ENCODE assay signal across 18 cellular contexts in genomic region chr10:11339013-11339412, GRCh38.
"Had no signal": no experiment of that assay in that cellular context is flagged by ENCODE, and none has a peak within 500 bp of the region (broad histone marks: within the 10 kb centered on the region; RNA-seq: fewer than 3 reads in every experiment).

No MANE protein-coding gene starts in this region.

- DNase-seq: activated CD4-positive, alpha-beta memory T cell treated with anti-CD3 and anti-CD28 coated beads for 36 hours; activated CD4-positive, alpha-beta T cell treated with anti-CD3 and anti-CD28 coated beads for 1 hour; aorta; erythroblast; islet precursor cell; mammary epithelial cell; occipital lobe; stimulated activated CD4-positive, alpha-beta T cell treated with anti-CD3 and anti-CD28 coated beads, Interleukin-15, amount 100 ng/mL, for 24 hours; stimulated activated CD4-positive, alpha-beta T cell treated with anti-CD3 and anti-CD28 coated beads, Interleukin-4, amount 100 ng/mL, for 1 hour; stimulated activated naive CD4-positive, alpha-beta T cell treated with Interleukin-2 at 50 U/mL for 16 hours; T-helper 1 cell; trophoblast cell had no signal

- H3K9me3 Mint-ChIP-seq: activated CD4-positive, alpha-beta memory T cell treated with anti-CD3 and anti-CD28 coated beads for 36 hours; activated T-helper 1 cell treated with anti-CD3 and anti-CD28 coated beads, Interleukin-12 subunit alpha, Interleukin-12 subunit beta, Interleukin-2, Interleukin-4 antibody, amounts not matched to agents 30 ng/mL and 10 ng/mL and 1 ng/mL, durations not matched to agents 14 hours and 24 hours and 36 hours had no signal

- H3K27me3 ChIP-seq: gastroesophageal sphincter, right atrium auricular region had no signal

- H3K9me3 ChIP-seq: breast epithelium, gastroesophageal sphincter, right atrium auricular region had no signal

- H3K4me3 Mint-ChIP-seq: activated CD4-positive, alpha-beta memory T cell treated with anti-CD3 and anti-CD28 coated beads for 36 hours; activated T-helper 1 cell treated with anti-CD3 and anti-CD28 coated beads, Interleukin-12 subunit alpha, Interleukin-12 subunit beta, Interleukin-2, Interleukin-4 antibody, amounts not matched to agents 30 ng/mL and 10 ng/mL and 1 ng/mL, durations not matched to agents 14 hours and 24 hours and 36 hours had no signal

- H3K4me1 ChIP-seq: breast epithelium, gastroesophageal sphincter had no signal

- H3K4me3 ChIP-seq: breast epithelium, gastroesophageal sphincter, right atrium auricular region, skin epidermis had no signal

- H3K27me3 Mint-ChIP-seq: activated CD4-positive, alpha-beta memory T cell treated with anti-CD3 and anti-CD28 coated beads for 36 hours had no signal

- ATAC-seq: gastroesophageal sphincter, SK-N-SH treated with all-trans-retinoic acid at 6 μM for 48 hours had no signal

- H3K27ac ChIP-seq: breast epithelium, gastroesophageal sphincter, right atrium auricular region, skin epidermis had no signal

- H3K27ac Mint-ChIP-seq: activated CD4-positive, alpha-beta memory T cell treated with anti-CD3 and anti-CD28 coated beads for 36 hours; activated T-helper 1 cell treated with anti-CD3 and anti-CD28 coated beads, Interleukin-12 subunit alpha, Interleukin-12 subunit beta, Interleukin-2, Interleukin-4 antibody, amounts not matched to agents 30 ng/mL and 10 ng/mL and 1 ng/mL, durations not matched to agents 14 hours and 24 hours and 36 hours had no signal

- H3K36me3 ChIP-seq: breast epithelium, right atrium auricular region had no signal
